In the genomic region with DNA sequence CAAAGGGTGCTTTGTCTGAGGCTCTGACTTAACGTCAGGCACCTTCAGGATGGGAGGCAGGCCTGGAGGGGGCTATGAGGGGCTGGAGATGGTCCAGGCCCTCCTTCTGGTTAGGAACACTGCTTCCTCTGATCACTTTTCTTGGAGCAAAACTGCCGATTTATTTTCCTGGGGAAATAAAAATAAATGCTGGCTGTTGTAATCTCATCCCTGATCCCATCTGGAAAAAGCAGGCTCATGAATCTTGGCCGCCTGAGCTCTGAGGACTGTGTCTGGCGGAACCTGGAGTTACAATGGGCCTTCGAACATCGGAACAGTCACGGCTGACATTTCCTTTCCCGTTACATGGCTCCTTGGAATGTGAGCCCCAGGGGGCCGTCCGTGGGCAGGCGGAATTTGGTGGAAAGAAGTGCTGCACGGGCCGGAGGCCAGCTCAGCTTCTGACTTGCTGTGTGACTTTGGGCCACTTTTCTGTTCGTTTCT, we compare ENCODE assay signal across 8 cellular contexts.
DNase-seq lines count a peak whose midpoint lies in the region; ATAC-seq and TF ChIP-seq lines count a peak whose summit lies in the region.

No MANE protein-coding gene starts in this region.

- DNase-seq in Caco-2: no peak
- peak; percentile 70 for DNase-seq in T1000 (lab: John Stamatoyannopoulos, UW)
- peak; percentile 88 for DNase-seq in Right ventricle myocardium superior
- DNase-seq in posterior vena cava (ENCODE audit: low spot score): peak; percentile 97
- DNase-seq in GM13976 (ENCODE audit: low spot score): no peak
- DNase-seq in SIG-M5 treated with dmso at 0.1 percent for 504 hours (lab: John Stamatoyannopoulos, UW; ENCODE audit: unreplicated experiment): no peak
- no peak for DNase-seq in activated CD4-positive, alpha-beta T cell treated with anti-CD3 and anti-CD28 coated beads for 1 hour
- no peak for DNase-seq in SIG-M5 (lab: John Stamatoyannopoulos, UW)

- in situ Hi-C loops in GM13976 (cut with MboI; ENCODE audit: low sequenced_read_pairs, unreplicated experiment): no loop called here

- no peaks in the 10 kb centered on the region for H3K36me3 ChIP-seq in Caco-2 (ENCODE audit: control insufficient read depth, insufficient read depth, low read length)

- H3K9me3 ChIP-seq in Caco-2: no peaks in the 10 kb centered on the region

- H3K27me3 Mint-ChIP-seq in Caco-2 (ENCODE audit: insufficient read depth, unreplicated experiment): no peaks in the 10 kb centered on the region

- intact Hi-C loops in Caco-2 (cut with micrococcal nuclease; ENCODE audit: unreplicated experiment) (no loop called here), Right ventricle myocardium superior (cut with DNase I) (no loop called here), posterior vena cava (cut with DNase I) (no loop called here)

- H3K27ac Mint-ChIP-seq in Caco-2 (ENCODE audit: unreplicated experiment): peak overlapping the region; percentile 94

- H3K4me1 Mint-ChIP-seq in Caco-2 (ENCODE audit: low read depth, unreplicated experiment): peaks cover 38% of the 10 kb centered on the region

- no peaks in the 10 kb centered on the region for H3K27me3 ChIP-seq in Caco-2 (replicated peaks; ENCODE audit: control insufficient read depth, insufficient read depth, low read length)

- no peak overlapping the region for H3K4me3 Mint-ChIP-seq in Caco-2 (ENCODE audit: unreplicated experiment)

- ATAC-seq in Right ventricle myocardium superior (ENCODE audit: poor library complexity): peak; percentile 76

- TF ChIP-seq CTCF in Caco-2 (IDR thresholded peaks at IDR 0.05; ENCODE audit: insufficient read depth in 1 of 2, low read depth in 1 of 2, low read length in 1 of 2, severe bottlenecking in 1 of 2, unreplicated experiment in 1 of 2) (no peak), GM13976 (IDR thresholded peaks at IDR 0.05; ENCODE audit: borderline replicate concordance, control extremely low read depth, extremely low read depth, insufficient read depth, missing control alignments) (no peak)

- no peaks in the 10 kb centered on the region for H3K36me3 Mint-ChIP-seq in Caco-2 (ENCODE audit: insufficient read depth, unreplicated experiment)

- POLR2A ChIA-PET in Caco-2 (lab: Charles Lee): no interaction called here

- no TSS peak for BruUV-seq in Caco-2 (replicated peaks; lab: Mats Ljungman, UMichigan)

- H3K9me3 Mint-ChIP-seq in Caco-2 (ENCODE audit: unreplicated experiment): no peaks in the 10 kb centered on the region

- peaks cover 42% of the 10 kb centered on the region for H3K4me1 ChIP-seq in Caco-2

- CTCF ChIA-PET in Caco-2 (lab: Charles Lee): no interaction called here

- no peak overlapping the region for H3K4me3 ChIP-seq in Caco-2 (ENCODE audit: low read depth, low read length)

Comparison
In these comparisons a context has a peak if more than half of its experiments do, and no peak if none do; other contexts are left out.
1. DNase-seq: peak in T1000 (single experiment), Right ventricle myocardium superior (single experiment) and posterior vena cava (single experiment); none in Caco-2 (0 of 2), GM13976 (single experiment), SIG-M5 treated with dmso at 0.1 percent for 504 hours (single experiment), activated CD4-positive, alpha-beta T cell treated with anti-CD3 and anti-CD28 coated beads for 1 hour (single experiment) and SIG-M5 (single experiment).